In the genomic region with DNA sequence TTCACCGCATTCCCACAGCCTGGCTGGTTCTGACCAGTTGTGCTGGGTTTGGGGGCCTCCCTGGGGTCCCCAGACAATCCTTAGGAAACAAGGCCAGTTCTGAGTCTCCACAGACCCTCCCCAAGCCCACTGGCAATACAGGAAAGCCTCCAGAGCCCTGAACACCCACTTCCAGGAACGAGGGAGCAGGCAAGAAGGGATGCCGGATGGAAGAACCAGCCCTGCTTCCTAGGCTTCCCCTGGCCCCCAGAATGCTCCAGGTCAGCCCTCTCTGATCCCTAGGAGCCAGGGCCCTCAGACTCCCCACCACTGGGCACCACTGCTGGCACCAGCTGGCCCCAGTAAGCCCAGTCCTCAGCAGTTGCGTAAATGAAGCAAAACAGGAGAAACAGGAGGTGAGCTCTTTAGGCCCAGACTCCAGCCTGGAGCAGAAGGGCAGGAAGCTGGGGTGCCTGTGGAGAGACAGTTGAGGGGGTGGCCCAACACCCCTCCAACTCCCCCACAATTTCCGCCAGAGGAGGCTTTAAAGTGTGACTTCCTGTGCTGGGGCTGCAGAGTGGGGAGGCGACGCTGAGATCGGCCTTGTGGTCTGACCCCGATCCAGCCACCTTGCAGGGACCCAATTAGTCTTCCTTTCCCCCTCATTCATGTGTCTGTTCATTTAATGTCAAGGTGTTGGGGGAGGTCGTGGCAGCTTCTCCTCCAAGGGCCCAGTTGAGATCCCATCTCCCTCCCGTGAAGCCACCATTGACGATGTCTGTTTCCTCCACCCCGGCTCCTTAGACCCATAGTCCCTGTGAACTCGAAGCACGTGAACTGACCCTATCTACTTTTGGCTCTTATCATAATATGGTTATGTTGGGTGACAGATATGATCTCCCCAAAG, we compare ENCODE assay signal across 8 cellular contexts. TPM values are rescaled to one million over a fixed set of nuclear protein-coding genes. Genes with fewer than 3 reads are reported as not detected.
DNase-seq lines count a peak whose midpoint lies in the region; ATAC-seq, FAIRE-seq and TF ChIP-seq lines count a peak whose summit lies in the region.

No MANE protein-coding gene starts in this region.

- peak overlapping the region; percentile 39 for H3K9ac ChIP-seq in rectal smooth muscle tissue (ENCODE audit: low read length)

- POLR2A ChIA-PET in HEK293T (lab: Yijun Ruan, JAX), result interaction anchor here (0.7 to 3.1 kb wide), 24 partner anchors 9 to 199 kb away, joined by 3 to 29 read pairs (median 6); a partner anchor contains a TSS

- FAIRE-seq in urothelium cell line (lab: Jason Lieb, UNC), result no peak

- CTCF ChIA-PET in HEK293T (lab: Yijun Ruan, JAX), result interaction anchor here (0.6 to 2.7 kb wide), 9 partner anchors 11 to 236 kb away, joined by 3 to 28 read pairs (median 5); no protein-coding TSS in a partner anchor

- H3K36me3 ChIP-seq in rectal smooth muscle tissue (ENCODE audit: control insufficient read depth, insufficient read depth, low read length), result peaks cover 29% of the 10 kb centered on the region

- peak overlapping the region; percentile 67 for H3K4me3 ChIP-seq in rectal smooth muscle tissue (ENCODE audit: low read length)

- in situ Hi-C loops in ACHN (cut with HindIII; ENCODE audit: low pct_ligation_motif_present, low pct_unique_long_range_greater_than_20kb, low sequenced_read_pairs), result no loop called here

- no peaks in the 10 kb centered on the region for H3K27me3 ChIP-seq in rectal smooth muscle tissue (ENCODE audit: control insufficient read depth, insufficient read depth, low read length)

- DNase-seq in activated naive CD4-positive, alpha-beta T cell treated with Interleukin-2 at 50 U/mL for 16 hours, result peak; percentile 51
- DNase-seq in activated naive CD4-positive, alpha-beta T cell treated with anti-CD3 and anti-CD28 coated beads, Interleukin-2, amount 50 U/mL, for 16 hours, result no peak
- DNase-seq in activated CD4-positive, alpha-beta T cell treated with anti-CD3 and anti-CD28 coated beads, Interleukin-2, amount 50 U/mL, for 4 hours, result peak; percentile 20 to 26
- DNase-seq in urothelium cell line (ENCODE audit: low spot score) (no peak), ACHN (no peak), HEK293T (ENCODE audit: extremely low spot score) (no peak)

- peaks cover 48% of the 10 kb centered on the region for H3K4me1 ChIP-seq in rectal smooth muscle tissue (ENCODE audit: control insufficient read depth, insufficient read depth, low read length)

- ATAC-seq in esophagus mucosa, result peak; percentile 3

- H3K27ac ChIP-seq in rectal smooth muscle tissue (ENCODE audit: low read depth, low read length), result peak overlapping the region; percentile 98

TF ChIP-seq in HEK293T, 16 proteins besides CTCF, POLR2A, EP300 and RAD21:
- TF ChIP-seq FOXK2 (IDR thresholded peaks at IDR 0.05), result no peak
- TF ChIP-seq CTBP1 (IDR thresholded peaks at IDR 0.05; ENCODE audit: borderline replicate concordance), result no peak
- TF ChIP-seq, protein P1, sequence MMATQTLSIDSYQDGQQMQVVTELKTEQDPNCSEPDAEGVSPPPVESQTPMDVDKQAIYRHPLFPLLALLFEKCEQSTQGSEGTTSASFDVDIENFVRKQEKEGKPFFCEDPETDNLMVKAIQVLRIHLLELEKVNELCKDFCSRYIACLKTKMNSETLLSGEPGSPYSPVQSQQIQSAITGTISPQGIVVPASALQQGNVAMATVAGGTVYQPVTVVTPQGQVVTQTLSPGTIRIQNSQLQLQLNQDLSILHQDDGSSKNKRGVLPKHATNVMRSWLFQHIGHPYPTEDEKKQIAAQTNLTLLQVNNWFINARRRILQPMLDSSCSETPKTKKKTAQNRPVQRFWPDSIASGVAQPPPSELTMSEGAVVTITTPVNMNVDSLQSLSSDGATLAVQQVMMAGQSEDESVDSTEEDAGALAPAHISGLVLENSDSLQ (IDR thresholded peaks at IDR 0.05), result no peak
- no peak for TF ChIP-seq FOXM1 (IDR thresholded peaks at IDR 0.05; ENCODE audit: borderline replicate concordance)
- TF ChIP-seq BHLHE40 (IDR thresholded peaks at IDR 0.05; ENCODE audit: borderline replicate concordance), result no peak
- no peak for TF ChIP-seq LEF1 (IDR thresholded peaks at IDR 0.05; ENCODE audit: borderline replicate concordance)
- no peak for TF ChIP-seq HDGF (IDR thresholded peaks at IDR 0.05; ENCODE audit: borderline replicate concordance)
- TF ChIP-seq NFRKB (IDR thresholded peaks at IDR 0.05), result no peak
- no peak for TF ChIP-seq ZNF384 (IDR thresholded peaks at IDR 0.05)
- no peak for TF ChIP-seq SP1 (IDR thresholded peaks at IDR 0.05)
- TF ChIP-seq SUZ12 (IDR thresholded peaks at IDR 0.05), result no peak
- TF ChIP-seq FOXA1 (IDR thresholded peaks at IDR 0.05), result no peak
- no peak for TF ChIP-seq ELF4 (IDR thresholded peaks at IDR 0.05)
- TF ChIP-seq TARDBP (IDR thresholded peaks at IDR 0.05), result no peak
- TF ChIP-seq L3MBTL2 (conservative IDR thresholded peaks at IDR 0.05), result no peak
- no peak for TF ChIP-seq ARNT (IDR thresholded peaks at IDR 0.05)

RNA-seq across cellular contexts. Expression of a gene that starts 4.8 kb away (rescaled TPM):
- total RNA-seq in esophagus mucosa, result 99.3 TPM

RNA-seq across cellular contexts. Expression of a gene that starts 26.6 kb away (rescaled TPM):
- total RNA-seq in esophagus mucosa, result 21.1 TPM

RNA-seq across cellular contexts. Expression of a gene that starts 38.3 kb away (rescaled TPM):
- 142 TPM for total RNA-seq in esophagus mucosa

RNA-seq across cellular contexts. Expression of a gene that starts 46.9 kb away (rescaled TPM):
- total RNA-seq in esophagus mucosa, result 84.2 TPM

Comparison
In these comparisons a context has a peak if more than half of its experiments do, and no peak if none do; other contexts are left out.
1. DNase-seq: peak in activated naive CD4-positive, alpha-beta T cell treated with Interleukin-2 at 50 U/mL for 16 hours (single experiment) and activated CD4-positive, alpha-beta T cell treated with anti-CD3 and anti-CD28 coated beads, Interleukin-2, amount 50 U/mL, for 4 hours (2 of 2); none in activated naive CD4-positive, alpha-beta T cell treated with anti-CD3 and anti-CD28 coated beads, Interleukin-2, amount 50 U/mL, for 16 hours (single experiment), urothelium cell line (single experiment), ACHN (single experiment) and HEK293T (single experiment).